In the genomic region with DNA sequence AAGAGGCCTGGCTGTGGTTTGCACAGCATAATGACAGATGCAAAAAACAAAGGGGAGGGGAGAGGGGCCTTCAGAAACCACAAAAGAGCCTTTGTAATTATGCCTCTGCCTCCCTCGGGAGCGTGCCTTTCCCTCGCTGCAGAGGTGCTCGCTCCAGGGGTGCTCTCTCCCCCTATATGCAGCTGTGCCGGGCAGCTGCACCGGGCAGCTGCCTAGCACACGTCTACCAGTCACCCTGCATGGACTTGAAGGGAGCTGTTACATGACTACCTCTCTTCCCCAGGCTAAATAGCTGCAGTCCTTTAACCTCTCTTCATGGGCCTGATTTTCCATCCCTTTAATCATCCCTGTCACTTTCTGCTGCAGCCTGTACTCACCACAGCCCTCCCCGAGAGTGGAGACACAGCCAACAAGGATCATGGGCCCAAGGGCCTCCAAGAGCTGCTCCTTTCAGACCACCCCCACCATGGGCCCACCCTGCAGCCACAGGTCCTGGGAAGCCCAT, we compare ENCODE assay signal across 11 cellular contexts.
DNase-seq lines count a peak whose midpoint lies in the region; ATAC-seq, FAIRE-seq and TF ChIP-seq lines count a peak whose summit lies in the region.
"Had no signal": no experiment of that assay in that cellular context is flagged by ENCODE, and none has a peak within 500 bp of the region (broad histone marks: within the 10 kb centered on the region; RNA-seq: fewer than 3 reads in every experiment).

No MANE protein-coding gene starts in this region.

- no peaks in the 10 kb centered on the region for H3K27me3 ChIP-seq in BLaER1 treated with 17β-estradiol and CSF1 and Interleukin-3, amounts not matched to agents 10 nM and 100 nM
- peaks cover 0 to 6% of the 10 kb centered on the region in 2 experiments; a peak in 3 of 4 replicates for H3K27me3 ChIP-seq in GM12878 (replicated peaks in 1 of 2; ENCODE audit: control insufficient read depth in 2 of 2, insufficient read depth in 2 of 2, low read length in 1 of 2)
- no peaks in the 10 kb centered on the region for H3K27me3 ChIP-seq in neural cell (ENCODE audit: insufficient read depth, low read depth, low read length)
- peaks cover 0 to 4% (median 0%) of the 10 kb centered on the region in 4 donors for H3K27me3 ChIP-seq in esophagus squamous epithelium

- no peaks in the 10 kb centered on the region for H3K9me2 ChIP-seq in neural cell (ENCODE audit: insufficient read depth, low read length)

- RAD21 ChIA-PET in GM12878 (lab: Charles Lee; ENCODE audit: unreplicated experiment), result interaction anchor here (1.8 kb wide), 1 partner anchor 10 kb away, joined by 5 read pairs; no protein-coding TSS in a partner anchor

- peak overlapping the region in 4 of 11 experiments; percentile 18 to 53 (median 30); a peak in 4 of 22 replicates for H3K27ac ChIP-seq in BLaER1 treated with 17β-estradiol and CSF1 and Interleukin-3, amounts not matched to agents 10 nM and 100 nM
- no peak overlapping the region for H3K27ac ChIP-seq in GM12878 (ENCODE audit: control insufficient read depth, insufficient read depth)
- peak overlapping the region; percentile 8 for H3K27ac ChIP-seq in neural cell (ENCODE audit: low read length)
- no peak overlapping the region for H3K27ac ChIP-seq in esophagus squamous epithelium

- no peak for FAIRE-seq in GM12878 (lab: Jason Lieb, UNC)

- POLR2A ChIA-PET in GM12878 (lab: Charles Lee), result no interaction called here

- H2AFZ ChIP-seq in GM12878 (ENCODE audit: control insufficient read depth, low read depth, low read length), result no peak overlapping the region
- no peak overlapping the region for H2AFZ ChIP-seq in neural cell (ENCODE audit: low read depth, low read length)

- peaks cover 0 to 5% (median 0%) of the 10 kb centered on the region in 11 experiments; a peak in 2 of 22 replicates for H3K9me3 ChIP-seq in BLaER1 treated with 17β-estradiol and CSF1 and Interleukin-3, amounts not matched to agents 10 nM and 100 nM (replicated peaks in 1 of 11)
- H3K9me3 ChIP-seq in GM12878 (replicated peaks; ENCODE audit: control insufficient read depth, insufficient read depth, low read length) (no peaks in the 10 kb centered on the region), neural cell (ENCODE audit: low read length) (no peaks in the 10 kb centered on the region), esophagus squamous epithelium (no peaks in the 10 kb centered on the region)

- TF ChIP-seq POLR2A in GM12878 (IDR thresholded peaks at IDR 0.05; ENCODE audit: low read depth, low read length) (no peak), esophagus squamous epithelium (IDR thresholded peaks at IDR 0.05) (no peak)

- in situ Hi-C loops in GM12878 (cut with MboI), result loop anchor here (10.0 kb wide), 1 partner anchor 455 kb away; no protein-coding TSS in a partner anchor

- TF ChIP-seq RAD21 in GM12878 (IDR thresholded peaks at IDR 0.05; ENCODE audit: insufficient read depth, low read depth, low read length) (no peak), neural cell (conservative IDR thresholded peaks at IDR 0.05) (no peak)

- no peaks in the 10 kb centered on the region; a peak in 1 of 22 replicates for H4K20me1 ChIP-seq in BLaER1 treated with 17β-estradiol and CSF1 and Interleukin-3, amounts not matched to agents 10 nM and 100 nM
- H4K20me1 ChIP-seq in GM12878 (ENCODE audit: control insufficient read depth, insufficient read depth) (no peaks in the 10 kb centered on the region), neural cell (ENCODE audit: insufficient read depth) (no peaks in the 10 kb centered on the region)

- H3K4me1 ChIP-seq in BLaER1 treated with 17β-estradiol and CSF1 and Interleukin-3, amounts not matched to agents 10 nM and 100 nM, result peaks cover 29 to 42% (median 37%) of the 10 kb centered on the region in 10 experiments
- H3K4me1 ChIP-seq in GM12878 (ENCODE audit: control insufficient read depth, insufficient read depth, low read length) (no peaks in the 10 kb centered on the region), esophagus squamous epithelium (peaks cover 0 to 13% (median 0%) of the 10 kb centered on the region in 3 donors)

- WGBS in GM12878 (ENCODE audit: insufficient coverage, insufficient replicate concordance, low lambda C conversion rate, missing lambda C conversion rate), result 20% methylated on average over 8 of the region's 8 CpGs
- 60 to 65% methylated on average over 1 to 5 of the region's 8 CpGs for WGBS in esophagus squamous epithelium, 2 donors

- TF ChIP-seq CTCF in GM12878 (IDR thresholded peaks at IDR 0.05 in 2 of 3, conservative IDR thresholded peaks at IDR 0.05 in 1 of 3; ENCODE audit: control insufficient read depth in 2 of 3, extremely low read depth in 1 of 3, insufficient read depth in 1 of 3, low read depth in 3 of 3, low read length in 3 of 3) (no peak), neural cell (IDR thresholded peaks at IDR 0.05; ENCODE audit: poor library complexity, severe bottlenecking) (no peak), esophagus squamous epithelium (IDR thresholded peaks at IDR 0.05) (no peak)

- BruUV-seq in GM12878 (replicated peaks; lab: Mats Ljungman, UMichigan), result no TSS peak

- CTCF ChIA-PET in GM12878 (lab: Yijun Ruan, JAX), result interaction anchor here (0.5 to 14.9 kb wide), 9 partner anchors 8 to 1363 kb away, joined by 3 to 462 read pairs (median 4); no protein-coding TSS in a partner anchor

- H3K4me2 ChIP-seq in BLaER1 treated with 17β-estradiol and CSF1 and Interleukin-3, amounts not matched to agents 10 nM and 100 nM, result peak overlapping the region; percentile 40 to 91 (median 76)
- H3K4me2 ChIP-seq in GM12878 (ENCODE audit: control insufficient read depth, insufficient read depth), result no peak overlapping the region
- H3K4me2 ChIP-seq in neural cell (ENCODE audit: low read length), result no peak overlapping the region

- no peak overlapping the region for H3K4me3 ChIP-seq in BLaER1 treated with 17β-estradiol and CSF1 and Interleukin-3, amounts not matched to agents 10 nM and 100 nM
- H3K4me3 ChIP-seq in GM12878 (no peak overlapping the region), neural cell (ENCODE audit: low read length) (peak overlapping the region; percentile 16), esophagus squamous epithelium (no peak overlapping the region)

- no peaks in the 10 kb centered on the region for H3F3A ChIP-seq in neural cell (ENCODE audit: insufficient read depth, low read length, poor library complexity, severe bottlenecking)

- intact Hi-C loops in GM12878 (cut with micrococcal nuclease; ENCODE audit: unreplicated experiment) (no loop called here), esophagus squamous epithelium (cut with DNase I) (no loop called here)

- peak; percentile 21; the same call in 1 of the 3 replicates for ATAC-seq in GM12878
- no peak for ATAC-seq in HG03439 (IDR thresholded peaks at IDR 0.05; ENCODE audit: unreplicated experiment)
- ATAC-seq in GM21528 (IDR thresholded peaks at IDR 0.05; ENCODE audit: low FRiP score, unreplicated experiment), result no peak

- no peaks in the 10 kb centered on the region for H3K36me3 ChIP-seq in BLaER1 treated with 17β-estradiol and CSF1 and Interleukin-3, amounts not matched to agents 10 nM and 100 nM
- H3K36me3 ChIP-seq in GM12878 (ENCODE audit: control insufficient read depth in 2 of 2, insufficient read depth in 2 of 2, low read length in 1 of 2) (no peaks in the 10 kb centered on the region), neural cell (ENCODE audit: insufficient read depth, low read length) (no peaks in the 10 kb centered on the region), esophagus squamous epithelium (no peaks in the 10 kb centered on the region)

- no peak for TF ChIP-seq EP300 in GM12878 (IDR thresholded peaks at IDR 0.05; ENCODE audit: borderline replicate concordance in 1 of 2, control insufficient read depth in 1 of 2, low read depth in 2 of 2, low read length in 2 of 2)
- TF ChIP-seq EP300 in neural cell (conservative IDR thresholded peaks at IDR 0.05; ENCODE audit: poor library complexity, severe bottlenecking), result no peak

- SMC1A ChIA-PET in GM12878 (lab: Charles Lee; ENCODE audit: uncharacterized antibody, unreplicated experiment), result interaction anchor here (0.6 to 1.5 kb wide), 4 partner anchors 37 to 610 kb away, joined by 3 to 4 read pairs (median 3); no protein-coding TSS in a partner anchor

- no peaks in the 10 kb centered on the region for H3K79me2 ChIP-seq in GM12878 (ENCODE audit: control insufficient read depth, insufficient read depth, low read length)
- no peaks in the 10 kb centered on the region for H3K79me2 ChIP-seq in neural cell (replicated peaks; ENCODE audit: insufficient read depth, low read length)

- H3K9ac ChIP-seq in BLaER1 treated with 17β-estradiol and CSF1 and Interleukin-3, amounts not matched to agents 10 nM and 100 nM, result peak overlapping the region in 4 of 11 experiments; percentile 24 to 48 (median 30); a peak in 5 of 22 replicates
- H3K9ac ChIP-seq in GM12878 (ENCODE audit: control insufficient read depth, insufficient read depth, low read length) (no peak overlapping the region), neural cell (ENCODE audit: low read length) (peak overlapping the region; percentile 32)

- DNase-seq in NCI-H1417 treated with DMSO at 0.1 percent for 48 hours (lab: John Stamatoyannopoulos, UW) (peak; percentile 85), GM12878 (ENCODE audit: low read depth, low spot score) (no peak), NCI-H82 treated with DMSO at 0.1 percent for 48 hours (lab: John Stamatoyannopoulos, UW; ENCODE audit: unreplicated experiment) (no peak), esophagus squamous epithelium (lab: John Stamatoyannopoulos, UW) (no peak)
- DNase-seq: activated naive CD4-positive, alpha-beta T cell; erythroblast; mammary epithelial cell had no signal

TF ChIP-seq in neural cell, 6 proteins besides CTCF, POLR2A, EP300 and RAD21 (continues in another document):
- no peak for TF ChIP-seq MXI1 (conservative IDR thresholded peaks at IDR 0.05; ENCODE audit: poor library complexity, severe bottlenecking)
- TF ChIP-seq EZH2 (IDR thresholded peaks at IDR 0.05; ENCODE audit: borderline replicate concordance, insufficient read depth, low read length, poor library complexity, severe bottlenecking), result no peak

Comparison
In these comparisons a context has a peak if more than half of its experiments do, and no peak if none do; other contexts are left out.
1. H3K4me2 ChIP-seq: peak in BLaER1 treated with 17β-estradiol and CSF1 and Interleukin-3, amounts not matched to agents 10 nM and 100 nM (11 of 11); none in GM12878 (single experiment) and neural cell (single experiment).